Comparison of ENCODE assay signal across 11 cellular contexts in genomic region chr2:239318790-239319189, GRCh38.
A peak's percentile ranks its signal among the peaks of the same experiment; 100 is the strongest.
DNase-seq lines count a peak whose midpoint lies in the region; ATAC-seq and TF ChIP-seq lines count a peak whose summit lies in the region.
"Had no signal": no experiment of that assay in that cellular context is flagged by ENCODE, and none has a peak within 500 bp of the region (broad histone marks: within the 10 kb centered on the region; RNA-seq: fewer than 3 reads in every experiment).

No MANE protein-coding gene starts in this region.

- peak overlapping the region; percentile 98 for H3K27ac Mint-ChIP-seq in activated naive CD4-positive, alpha-beta T cell treated with anti-CD3 and anti-CD28 coated beads, Interleukin-2, amount 10 ng/mL, durations not matched to agents 7 days and 5 days
- peak overlapping the region; percentile 77 for H3K27ac Mint-ChIP-seq in central memory CD8-positive, alpha-beta T cell (ENCODE audit: low read depth)
- H3K27ac Mint-ChIP-seq in Caco-2 (ENCODE audit: unreplicated experiment) = no peak overlapping the region

- no TSS peak for BruUV-seq in Caco-2 (replicated peaks; lab: Mats Ljungman, UMichigan)

- H3K36me3 ChIP-seq in mucosa of stomach (ENCODE audit: control insufficient read depth, insufficient read depth, low read length) = no peaks in the 10 kb centered on the region
- no peaks in the 10 kb centered on the region for H3K36me3 ChIP-seq in upper lobe of right lung
- no peaks in the 10 kb centered on the region for H3K36me3 ChIP-seq in Caco-2 (ENCODE audit: control insufficient read depth, insufficient read depth, low read length)

- H3K4me1 Mint-ChIP-seq in activated naive CD4-positive, alpha-beta T cell treated with anti-CD3 and anti-CD28 coated beads, Interleukin-2, amount 10 ng/mL, durations not matched to agents 7 days and 5 days = peaks cover 74% of the 10 kb centered on the region
- peaks cover 58% of the 10 kb centered on the region for H3K4me1 Mint-ChIP-seq in central memory CD8-positive, alpha-beta T cell
- H3K4me1 Mint-ChIP-seq in Caco-2 (ENCODE audit: low read depth, unreplicated experiment) = no peaks in the 10 kb centered on the region

- peak overlapping the region; percentile 66 for H3K27ac ChIP-seq in upper lobe of right lung
- H3K27ac ChIP-seq: C4-2B had no signal

- POLR2A ChIA-PET in Caco-2 (lab: Charles Lee) = no interaction called here

- peaks cover 29% of the 10 kb centered on the region for H3K36me3 Mint-ChIP-seq in activated naive CD4-positive, alpha-beta T cell treated with anti-CD3 and anti-CD28 coated beads, Interleukin-2, amount 10 ng/mL, durations not matched to agents 7 days and 5 days
- H3K36me3 Mint-ChIP-seq in central memory CD8-positive, alpha-beta T cell (ENCODE audit: insufficient read depth) = peaks cover 1% of the 10 kb centered on the region
- no peaks in the 10 kb centered on the region for H3K36me3 Mint-ChIP-seq in Caco-2 (ENCODE audit: insufficient read depth, unreplicated experiment)

- TF ChIP-seq CTCF in upper lobe of right lung (IDR thresholded peaks at IDR 0.05) = no peak
- no peak for TF ChIP-seq CTCF in Caco-2 (IDR thresholded peaks at IDR 0.05; ENCODE audit: insufficient read depth in 1 of 2, low read depth in 1 of 2, low read length in 1 of 2, severe bottlenecking in 1 of 2, unreplicated experiment in 1 of 2)

- ATAC-seq in central memory CD8-positive, alpha-beta T cell (replicated peaks; ENCODE audit: extremely low read depth, poor library complexity, severe bottlenecking) = no peak
- ATAC-seq in upper lobe of right lung = no peak
- ATAC-seq in HG02970 (IDR thresholded peaks at IDR 0.05; ENCODE audit: low FRiP score, unreplicated experiment) = no peak

- H3K27me3 ChIP-seq in mucosa of stomach (ENCODE audit: control insufficient read depth, insufficient read depth, low read length) (no peaks in the 10 kb centered on the region), upper lobe of right lung (no peaks in the 10 kb centered on the region), Caco-2 (replicated peaks; ENCODE audit: control insufficient read depth, insufficient read depth, low read length) (no peaks in the 10 kb centered on the region)

- peak overlapping the region; percentile 74 for H3K4me3 Mint-ChIP-seq in activated naive CD4-positive, alpha-beta T cell treated with anti-CD3 and anti-CD28 coated beads, Interleukin-2, amount 10 ng/mL, durations not matched to agents 7 days and 5 days
- H3K4me3 Mint-ChIP-seq in central memory CD8-positive, alpha-beta T cell = peak overlapping the region; percentile 64
- H3K4me3 Mint-ChIP-seq in Caco-2 (ENCODE audit: unreplicated experiment) = no peak overlapping the region

- no peaks in the 10 kb centered on the region for H3K27me3 Mint-ChIP-seq in activated naive CD4-positive, alpha-beta T cell treated with anti-CD3 and anti-CD28 coated beads, Interleukin-2, amount 10 ng/mL, durations not matched to agents 7 days and 5 days
- H3K27me3 Mint-ChIP-seq in central memory CD8-positive, alpha-beta T cell = no peaks in the 10 kb centered on the region
- no peaks in the 10 kb centered on the region for H3K27me3 Mint-ChIP-seq in Caco-2 (ENCODE audit: insufficient read depth, unreplicated experiment)

- H3K9me3 ChIP-seq in mucosa of stomach (ENCODE audit: control insufficient read depth, low read length) (no peaks in the 10 kb centered on the region), upper lobe of right lung (no peaks in the 10 kb centered on the region), Caco-2 (no peaks in the 10 kb centered on the region)
- H3K9me3 ChIP-seq: mucosa of descending colon had no signal

- intact Hi-C loops in upper lobe of right lung (cut with DNase I) = no loop called here
- intact Hi-C loops in Caco-2 (cut with micrococcal nuclease; ENCODE audit: unreplicated experiment) = no loop called here

- peak overlapping the region; percentile 20 for H3K4me3 ChIP-seq in mucosa of stomach (ENCODE audit: low read length)
- H3K4me3 ChIP-seq in upper lobe of right lung = peak overlapping the region; percentile 31
- no peak overlapping the region for H3K4me3 ChIP-seq in Caco-2 (ENCODE audit: low read depth, low read length)
- H3K4me3 ChIP-seq: mucosa of descending colon had no signal

- no peak overlapping the region for H3K9ac ChIP-seq in mucosa of stomach (ENCODE audit: low read length)

- H3K9me3 Mint-ChIP-seq in activated naive CD4-positive, alpha-beta T cell treated with anti-CD3 and anti-CD28 coated beads, Interleukin-2, amount 10 ng/mL, durations not matched to agents 7 days and 5 days = peaks cover 3% of the 10 kb centered on the region
- no peaks in the 10 kb centered on the region for H3K9me3 Mint-ChIP-seq in central memory CD8-positive, alpha-beta T cell
- H3K9me3 Mint-ChIP-seq in Caco-2 (ENCODE audit: unreplicated experiment) = no peaks in the 10 kb centered on the region

- H3K4me1 ChIP-seq in mucosa of stomach (ENCODE audit: control insufficient read depth, insufficient read depth, low read length) = peaks cover 42% of the 10 kb centered on the region
- H3K4me1 ChIP-seq in upper lobe of right lung = peaks cover 10% of the 10 kb centered on the region
- no peaks in the 10 kb centered on the region for H3K4me1 ChIP-seq in Caco-2

- DNase-seq in activated naive CD4-positive, alpha-beta T cell treated with anti-CD3 and anti-CD28 coated beads, Interleukin-2, amount 10 ng/mL, durations not matched to agents 7 days and 5 days = peak; percentile 19
- DNase-seq in activated naive CD4-positive, alpha-beta T cell treated with Interleukin-2 at 50 U/mL for 16 hours = no peak
- no peak for DNase-seq in central memory CD8-positive, alpha-beta T cell (ENCODE audit: low spot score in 2 of 2)
- DNase-seq in upper lobe of right lung (no peak), Caco-2 (no peak), NOMO-1 treated with dmso at 0.1 percent for 144 hours (lab: John Stamatoyannopoulos, UW; ENCODE audit: unreplicated experiment) (no peak)
- DNase-seq: SIG-M5 had no signal

- CTCF ChIA-PET in activated naive CD4-positive, alpha-beta T cell treated with anti-CD3 and anti-CD28 coated beads, Interleukin-2, amount 10 ng/mL, durations not matched to agents 7 days and 5 days (lab: Charles Lee) = interaction anchor here (1.0 kb wide), 1 partner anchor 88 kb away, joined by 3 read pairs; no protein-coding TSS in a partner anchor
- CTCF ChIA-PET in Caco-2 (lab: Charles Lee) = no interaction called here
